Comparison of ENCODE assay signal across 1 cellular context in the genomic region with DNA sequence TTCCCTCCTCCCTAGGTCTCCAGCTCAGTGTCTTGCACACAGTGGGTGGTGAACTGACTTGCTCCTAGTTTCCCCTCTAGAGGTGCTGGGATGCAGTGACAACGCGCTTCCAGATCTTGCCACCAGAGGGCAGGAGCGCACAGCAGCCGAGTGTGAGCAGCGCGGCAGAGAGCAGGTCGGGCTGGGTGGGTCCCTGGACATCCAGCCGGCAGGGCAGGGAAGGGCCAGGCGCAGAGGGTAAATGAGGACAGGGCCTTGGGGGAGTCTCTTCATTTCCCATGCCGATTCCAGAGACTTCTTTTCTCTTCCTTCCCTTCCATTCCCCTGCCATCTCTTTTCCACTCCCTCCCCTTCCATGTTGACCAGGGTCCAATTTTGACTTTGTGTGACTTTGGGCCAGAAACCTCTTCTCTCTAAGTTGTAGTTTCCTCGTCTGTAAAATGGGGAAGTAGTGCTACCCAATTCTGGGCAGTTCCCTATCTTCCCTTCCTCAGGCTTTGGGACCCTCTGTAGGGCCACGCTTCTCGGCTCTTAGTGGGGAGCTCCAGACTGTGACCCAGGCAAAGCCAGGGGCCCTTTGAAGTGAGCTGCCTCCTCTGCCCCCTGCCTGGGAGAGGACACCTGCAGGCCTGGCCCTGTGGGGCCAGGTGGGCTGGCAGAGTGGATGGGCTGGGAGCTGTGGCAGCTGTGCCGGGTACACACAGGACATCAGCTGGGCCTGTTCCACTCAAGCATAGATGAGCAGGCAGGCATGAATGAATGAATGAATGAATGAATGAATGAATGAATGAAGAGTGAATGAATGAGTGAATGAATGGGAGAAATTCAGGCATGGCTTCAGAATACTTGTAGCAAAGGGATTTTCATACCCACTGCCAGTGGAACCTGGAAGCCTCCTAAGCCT.
TF ChIP-seq lines count a peak whose summit lies in the region.

No MANE protein-coding gene starts in this region.

TF ChIP-seq in HepG2, 621 proteins besides CTCF, POLR2A, EP300 and RAD21 (continued from another document):
- TF ChIP-seq, protein P1, sequence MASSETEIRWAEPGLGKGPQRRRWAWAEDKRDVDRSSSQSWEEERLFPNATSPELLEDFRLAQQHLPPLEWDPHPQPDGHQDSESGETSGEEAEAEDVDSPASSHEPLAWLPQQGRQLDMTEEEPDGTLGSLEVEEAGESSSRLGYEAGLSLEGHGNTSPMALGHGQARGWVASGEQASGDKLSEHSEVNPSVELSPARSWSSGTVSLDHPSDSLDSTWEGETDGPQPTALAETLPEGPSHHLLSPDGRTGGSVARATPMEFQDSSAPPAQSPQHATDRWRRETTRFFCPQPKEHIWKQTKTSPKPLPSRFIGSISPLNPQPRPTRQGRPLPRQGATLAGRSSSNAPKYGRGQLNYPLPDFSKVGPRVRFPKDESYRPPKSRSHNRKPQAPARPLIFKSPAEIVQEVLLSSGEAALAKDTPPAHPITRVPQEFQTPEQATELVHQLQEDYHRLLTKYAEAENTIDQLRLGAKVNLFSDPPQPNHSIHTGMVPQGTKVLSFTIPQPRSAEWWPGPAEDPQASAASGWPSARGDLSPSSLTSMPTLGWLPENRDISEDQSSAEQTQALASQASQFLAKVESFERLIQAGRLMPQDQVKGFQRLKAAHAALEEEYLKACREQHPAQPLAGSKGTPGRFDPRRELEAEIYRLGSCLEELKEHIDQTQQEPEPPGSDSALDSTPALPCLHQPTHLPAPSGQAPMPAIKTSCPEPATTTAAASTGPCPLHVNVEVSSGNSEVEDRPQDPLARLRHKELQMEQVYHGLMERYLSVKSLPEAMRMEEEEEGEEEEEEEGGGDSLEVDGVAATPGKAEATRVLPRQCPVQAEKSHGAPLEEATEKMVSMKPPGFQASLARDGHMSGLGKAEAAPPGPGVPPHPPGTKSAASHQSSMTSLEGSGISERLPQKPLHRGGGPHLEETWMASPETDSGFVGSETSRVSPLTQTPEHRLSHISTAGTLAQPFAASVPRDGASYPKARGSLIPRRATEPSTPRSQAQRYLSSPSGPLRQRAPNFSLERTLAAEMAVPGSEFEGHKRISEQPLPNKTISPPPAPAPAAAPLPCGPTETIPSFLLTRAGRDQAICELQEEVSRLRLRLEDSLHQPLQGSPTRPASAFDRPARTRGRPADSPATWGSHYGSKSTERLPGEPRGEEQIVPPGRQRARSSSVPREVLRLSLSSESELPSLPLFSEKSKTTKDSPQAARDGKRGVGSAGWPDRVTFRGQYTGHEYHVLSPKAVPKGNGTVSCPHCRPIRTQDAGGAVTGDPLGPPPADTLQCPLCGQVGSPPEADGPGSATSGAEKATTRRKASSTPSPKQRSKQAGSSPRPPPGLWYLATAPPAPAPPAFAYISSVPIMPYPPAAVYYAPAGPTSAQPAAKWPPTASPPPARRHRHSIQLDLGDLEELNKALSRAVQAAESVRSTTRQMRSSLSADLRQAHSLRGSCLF (CRISPR knock-in tag; IDR thresholded peaks at IDR 0.05; ENCODE audit: borderline replicate concordance) = no peak
- TF ChIP-seq, protein P2, sequence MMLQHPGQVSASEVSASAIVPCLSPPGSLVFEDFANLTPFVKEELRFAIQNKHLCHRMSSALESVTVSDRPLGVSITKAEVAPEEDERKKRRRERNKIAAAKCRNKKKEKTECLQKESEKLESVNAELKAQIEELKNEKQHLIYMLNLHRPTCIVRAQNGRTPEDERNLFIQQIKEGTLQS (CRISPR knock-in tag; IDR thresholded peaks at IDR 0.05) = 0 out of 2 replicates have a peak, but pooled peaks have one; percentile 42
- no peak for TF ChIP-seq PCBP2 (optimal IDR thresholded peaks at IDR 0.05; ENCODE audit: low read depth, low read length, poor library complexity, severe bottlenecking)
- peak; percentile 50; the same call in 1 of the 2 replicates for TF ChIP-seq ZNF788 (CRISPR knock-in tag; IDR thresholded peaks at IDR 0.05; ENCODE audit: borderline replicate concordance)
- TF ChIP-seq NPAS2 (CRISPR knock-in tag; IDR thresholded peaks at IDR 0.05; ENCODE audit: borderline replicate concordance) = no peak
- peak; percentile 83 for TF ChIP-seq ZKSCAN1 (IDR thresholded peaks at IDR 0.05; ENCODE audit: low read length)
- TF ChIP-seq ZNF33B (CRISPR knock-in tag; IDR thresholded peaks at IDR 0.05) = no peak
- 0 out of 2 replicates have a peak, but pooled peaks have one; percentile 49 for TF ChIP-seq ZNF768 (CRISPR knock-in tag; IDR thresholded peaks at IDR 0.05)
- peak; percentile 69 for TF ChIP-seq GABPB1 (CRISPR knock-in tag; IDR thresholded peaks at IDR 0.05)
- TF ChIP-seq CEBPG (CRISPR knock-in tag; IDR thresholded peaks at IDR 0.05) = peak; percentile 31; the same call in 1 of the 2 replicates
- TF ChIP-seq ZNF564 (CRISPR knock-in tag; IDR thresholded peaks at IDR 0.05) = no peak
- peak; percentile 46; the same call in 1 of the 2 replicates for TF ChIP-seq FOSL2 (CRISPR knock-in tag; IDR thresholded peaks at IDR 0.05)
- TF ChIP-seq MZF1 (CRISPR knock-in tag; IDR thresholded peaks at IDR 0.05; ENCODE audit: borderline replicate concordance) = no peak
- TF ChIP-seq, protein P3, sequence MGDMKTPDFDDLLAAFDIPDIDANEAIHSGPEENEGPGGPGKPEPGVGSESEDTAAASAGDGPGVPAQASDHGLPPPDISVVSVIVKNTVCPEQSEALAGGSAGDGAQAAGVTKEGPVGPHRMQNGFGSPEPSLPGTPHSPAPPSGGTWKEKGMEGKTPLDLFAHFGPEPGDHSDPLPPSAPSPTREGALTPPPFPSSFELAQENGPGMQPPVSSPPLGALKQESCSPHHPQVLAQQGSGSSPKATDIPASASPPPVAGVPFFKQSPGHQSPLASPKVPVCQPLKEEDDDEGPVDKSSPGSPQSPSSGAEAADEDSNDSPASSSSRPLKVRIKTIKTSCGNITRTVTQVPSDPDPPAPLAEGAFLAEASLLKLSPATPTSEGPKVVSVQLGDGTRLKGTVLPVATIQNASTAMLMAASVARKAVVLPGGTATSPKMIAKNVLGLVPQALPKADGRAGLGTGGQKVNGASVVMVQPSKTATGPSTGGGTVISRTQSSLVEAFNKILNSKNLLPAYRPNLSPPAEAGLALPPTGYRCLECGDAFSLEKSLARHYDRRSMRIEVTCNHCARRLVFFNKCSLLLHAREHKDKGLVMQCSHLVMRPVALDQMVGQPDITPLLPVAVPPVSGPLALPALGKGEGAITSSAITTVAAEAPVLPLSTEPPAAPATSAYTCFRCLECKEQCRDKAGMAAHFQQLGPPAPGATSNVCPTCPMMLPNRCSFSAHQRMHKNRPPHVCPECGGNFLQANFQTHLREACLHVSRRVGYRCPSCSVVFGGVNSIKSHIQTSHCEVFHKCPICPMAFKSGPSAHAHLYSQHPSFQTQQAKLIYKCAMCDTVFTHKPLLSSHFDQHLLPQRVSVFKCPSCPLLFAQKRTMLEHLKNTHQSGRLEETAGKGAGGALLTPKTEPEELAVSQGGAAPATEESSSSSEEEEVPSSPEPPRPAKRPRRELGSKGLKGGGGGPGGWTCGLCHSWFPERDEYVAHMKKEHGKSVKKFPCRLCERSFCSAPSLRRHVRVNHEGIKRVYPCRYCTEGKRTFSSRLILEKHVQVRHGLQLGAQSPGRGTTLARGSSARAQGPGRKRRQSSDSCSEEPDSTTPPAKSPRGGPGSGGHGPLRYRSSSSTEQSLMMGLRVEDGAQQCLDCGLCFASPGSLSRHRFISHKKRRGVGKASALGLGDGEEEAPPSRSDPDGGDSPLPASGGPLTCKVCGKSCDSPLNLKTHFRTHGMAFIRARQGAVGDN (CRISPR knock-in tag; IDR thresholded peaks at IDR 0.05) = peak; percentile 86
- TF ChIP-seq, protein P4, sequence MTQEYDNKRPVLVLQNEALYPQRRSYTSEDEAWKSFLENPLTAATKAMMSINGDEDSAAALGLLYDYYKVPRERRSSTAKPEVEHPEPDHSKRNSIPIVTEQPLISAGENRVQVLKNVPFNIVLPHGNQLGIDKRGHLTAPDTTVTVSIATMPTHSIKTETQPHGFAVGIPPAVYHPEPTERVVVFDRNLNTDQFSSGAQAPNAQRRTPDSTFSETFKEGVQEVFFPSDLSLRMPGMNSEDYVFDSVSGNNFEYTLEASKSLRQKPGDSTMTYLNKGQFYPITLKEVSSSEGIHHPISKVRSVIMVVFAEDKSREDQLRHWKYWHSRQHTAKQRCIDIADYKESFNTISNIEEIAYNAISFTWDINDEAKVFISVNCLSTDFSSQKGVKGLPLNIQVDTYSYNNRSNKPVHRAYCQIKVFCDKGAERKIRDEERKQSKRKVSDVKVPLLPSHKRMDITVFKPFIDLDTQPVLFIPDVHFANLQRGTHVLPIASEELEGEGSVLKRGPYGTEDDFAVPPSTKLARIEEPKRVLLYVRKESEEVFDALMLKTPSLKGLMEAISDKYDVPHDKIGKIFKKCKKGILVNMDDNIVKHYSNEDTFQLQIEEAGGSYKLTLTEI (CRISPR knock-in tag; conservative IDR thresholded peaks at IDR 0.05) = no peak
- TF ChIP-seq, protein P5, sequence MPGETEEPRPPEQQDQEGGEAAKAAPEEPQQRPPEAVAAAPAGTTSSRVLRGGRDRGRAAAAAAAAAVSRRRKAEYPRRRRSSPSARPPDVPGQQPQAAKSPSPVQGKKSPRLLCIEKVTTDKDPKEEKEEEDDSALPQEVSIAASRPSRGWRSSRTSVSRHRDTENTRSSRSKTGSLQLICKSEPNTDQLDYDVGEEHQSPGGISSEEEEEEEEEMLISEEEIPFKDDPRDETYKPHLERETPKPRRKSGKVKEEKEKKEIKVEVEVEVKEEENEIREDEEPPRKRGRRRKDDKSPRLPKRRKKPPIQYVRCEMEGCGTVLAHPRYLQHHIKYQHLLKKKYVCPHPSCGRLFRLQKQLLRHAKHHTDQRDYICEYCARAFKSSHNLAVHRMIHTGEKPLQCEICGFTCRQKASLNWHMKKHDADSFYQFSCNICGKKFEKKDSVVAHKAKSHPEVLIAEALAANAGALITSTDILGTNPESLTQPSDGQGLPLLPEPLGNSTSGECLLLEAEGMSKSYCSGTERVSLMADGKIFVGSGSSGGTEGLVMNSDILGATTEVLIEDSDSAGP (CRISPR knock-in tag; IDR thresholded peaks at IDR 0.05; ENCODE audit: borderline replicate concordance) = peak; percentile 58
- 0 out of 2 replicates have a peak, but pooled peaks have one; percentile 54 for TF ChIP-seq ZFP41 (CRISPR knock-in tag; IDR thresholded peaks at IDR 0.05; ENCODE audit: borderline replicate concordance)
- no peak for TF ChIP-seq HES4 (CRISPR knock-in tag; IDR thresholded peaks at IDR 0.05; ENCODE audit: borderline replicate concordance)
- peak; percentile 86; the same call in 1 of the 2 replicates for TF ChIP-seq IRF2 (CRISPR knock-in tag; IDR thresholded peaks at IDR 0.05)
- TF ChIP-seq NCOA2 (CRISPR knock-in tag; IDR thresholded peaks at IDR 0.05) = 0 out of 2 replicates have a peak, but pooled peaks have one; percentile 23
- no peak for TF ChIP-seq CAMTA2 (CRISPR knock-in tag; IDR thresholded peaks at IDR 0.05; ENCODE audit: borderline replicate concordance)
- no peak for TF ChIP-seq EED (CRISPR knock-in tag; IDR thresholded peaks at IDR 0.05)
- TF ChIP-seq KAT7 (CRISPR knock-in tag; IDR thresholded peaks at IDR 0.05; ENCODE audit: borderline replicate concordance) = 0 out of 2 replicates have a peak, but pooled peaks have one; percentile 46
